Comparison of ENCODE assay signal across 8 cellular contexts in the genomic region with DNA sequence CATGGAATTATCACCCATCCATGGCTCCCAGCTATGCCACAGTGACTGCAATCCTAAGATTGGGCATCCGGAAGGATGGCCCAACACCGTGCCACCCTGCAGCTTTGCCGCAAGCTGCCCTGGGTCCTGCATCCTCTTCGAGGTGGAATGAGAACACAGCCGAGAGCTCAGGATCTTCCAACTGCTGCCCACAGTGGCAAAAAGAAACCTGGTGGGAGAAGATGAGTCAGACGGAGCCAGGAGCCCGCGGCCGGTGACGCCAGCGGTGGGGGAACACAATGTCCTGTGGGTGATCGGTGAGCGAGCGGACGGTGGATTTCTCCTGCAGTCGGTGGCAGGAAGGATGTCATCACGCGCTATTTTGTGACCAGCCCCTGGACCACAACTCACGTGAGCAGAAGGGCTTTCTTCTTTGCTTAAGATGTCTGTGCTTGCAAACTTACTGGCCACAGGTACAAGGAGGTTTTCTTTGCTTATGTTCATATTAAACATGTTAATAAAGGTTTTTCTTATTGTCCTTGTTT. TPM values are rescaled to one million over a fixed set of nuclear protein-coding genes. Genes with fewer than 3 reads are reported as not detected.
DNase-seq lines count a peak whose midpoint lies in the region; ATAC-seq and TF ChIP-seq lines count a peak whose summit lies in the region.

No MANE protein-coding gene starts in this region.

- RAD21 ChIA-PET in HCT116 (lab: Charles Lee; ENCODE audit: low non-redundant PET in 1 of 2, low total read pairs in 2 of 2, uncharacterized antibody in 2 of 2, unreplicated experiment in 2 of 2), result no interaction called here

- ATAC-seq in CD4-positive, alpha-beta T cell (ENCODE audit: poor library complexity), result peak; percentile 6
- ATAC-seq in HCT116, result peak; percentile 10
- peak; percentile 3 to 13 for ATAC-seq in left cardiac atrium
- no peak for ATAC-seq in GM18519 (IDR thresholded peaks at IDR 0.05; ENCODE audit: low FRiP score, unreplicated experiment)

- H3K4me3 Mint-ChIP-seq in CD4-positive, alpha-beta T cell, result peak overlapping the region; percentile 96

- H3K4me3 ChIP-seq in HCT116 (replicated peaks in 1 of 2; ENCODE audit: low read depth in 1 of 2, low read length in 2 of 2), result peak overlapping the region; percentile 52 to 62

- peak; percentile 59 to 82 (median 70) for DNase-seq in CD4-positive, alpha-beta T cell
- DNase-seq in HCT116 (ENCODE audit: low read depth, low spot score) (no peak), SK-MEL-5 (ENCODE audit: low read depth, low spot score) (peak; percentile 61), left cardiac atrium (peak; percentile 90), SK-N-DZ (ENCODE audit: low spot score) (no peak)
- peak; percentile 71 for DNase-seq in activated naive CD4-positive, alpha-beta T cell treated with anti-CD3 and anti-CD28 coated beads, Interleukin-2, amount 50 U/mL, for 16 hours
- DNase-seq in stimulated activated CD4-positive, alpha-beta T cell treated with anti-CD3 and anti-CD28 coated beads, Interleukin-12 subunit alpha, Interleukin-12 subunit beta, amount 100 ng/mL, for 24 hours (ENCODE audit: low read depth in 2 of 2), result peak; percentile 72 to 88

- no peaks in the 10 kb centered on the region for H3K27me3 Mint-ChIP-seq in CD4-positive, alpha-beta T cell

- H3K4me2 ChIP-seq in HCT116 (ENCODE audit: low read length), result peak overlapping the region; percentile 93

- POLR2A ChIA-PET in CD4-positive, alpha-beta T cell (lab: Charles Lee), result interaction anchor here (0.7 to 8.9 kb wide), 25 partner anchors 8 to 1516 kb away, joined by 3 to 157 read pairs (median 5); a partner anchor contains a TSS
- POLR2A ChIA-PET in HCT116 (lab: Charles Lee), result interaction anchor here (0.9 to 2.1 kb wide), 5 partner anchors 9 to 36 kb away, joined by 3 to 10 read pairs (median 4); a partner anchor contains a TSS

- H3K9me2 ChIP-seq in HCT116 (ENCODE audit: insufficient read depth), result no peaks in the 10 kb centered on the region

- H3K36me3 ChIP-seq in HCT116 (ENCODE audit: control insufficient read depth in 1 of 2, insufficient read depth in 2 of 2, low read length in 2 of 2), result no peaks in the 10 kb centered on the region

- peaks cover 86% of the 10 kb centered on the region for H3K4me1 Mint-ChIP-seq in CD4-positive, alpha-beta T cell (ENCODE audit: low read depth)

- in situ Hi-C loops in SK-MEL-5 (cut with HindIII; ENCODE audit: low pct_unique_long_range_greater_than_20kb, low sequenced_read_pairs), result no loop called here

- intact Hi-C loops in CD4-positive, alpha-beta T cell (cut with DNase I, micrococcal nuclease), result loop anchor here in 1 of 2 experiments (5.0 to 10.0 kb wide), 4 partner anchors 40 to 263 kb away; a partner anchor contains a TSS
- intact Hi-C loops in HCT116 (cut with micrococcal nuclease) (loop anchor here (10.0 kb wide), 1 partner anchor 263 kb away; a partner anchor contains a TSS), left cardiac atrium (cut with DNase I) (loop anchor here in 1 of 2 donors (10.0 kb wide), 1 partner anchor 53 kb away; no protein-coding TSS in a partner anchor)

- H3K9me3 ChIP-seq in CD4-positive, alpha-beta T cell (ENCODE audit: control insufficient read depth, low read length), result no peaks in the 10 kb centered on the region
- no peaks in the 10 kb centered on the region for H3K9me3 ChIP-seq in HCT116 (ENCODE audit: control insufficient read depth in 1 of 2, insufficient read depth in 1 of 2, low read depth in 1 of 2, low read length in 2 of 2)

- TF ChIP-seq POLR2A in HCT116 (IDR thresholded peaks at IDR 0.05; ENCODE audit: borderline replicate concordance, extremely low read depth, insufficient read depth, insufficient read length), result no peak

- H4K20me1 ChIP-seq in HCT116 (ENCODE audit: insufficient read depth), result no peaks in the 10 kb centered on the region

- H3K9me3 Mint-ChIP-seq in CD4-positive, alpha-beta T cell, result no peaks in the 10 kb centered on the region

- no peaks in the 10 kb centered on the region for H3K27me3 ChIP-seq in CD4-positive, alpha-beta T cell (ENCODE audit: control insufficient read depth, insufficient read depth, low read length)
- no peaks in the 10 kb centered on the region for H3K27me3 ChIP-seq in HCT116 (ENCODE audit: insufficient read depth, low read length)

- TF ChIP-seq RAD21 in HCT116 (IDR thresholded peaks at IDR 0.05; ENCODE audit: low read depth), result no peak

- H2AFZ ChIP-seq in HCT116 (ENCODE audit: low read depth, low read length, poor library complexity, severe bottlenecking), result peak overlapping the region; percentile 32

- BruUV-seq in HCT116 (replicated peaks; lab: Mats Ljungman, UMichigan), result TSS peak; percentile 63

- TF ChIP-seq CTCF in CD4-positive, alpha-beta T cell (IDR thresholded peaks at IDR 0.05), result no peak
- TF ChIP-seq CTCF in HCT116 (IDR thresholded peaks at IDR 0.05 in 2 of 3, conservative IDR thresholded peaks at IDR 0.05 in 1 of 3; ENCODE audit: borderline replicate concordance in 1 of 3, insufficient read depth in 1 of 3, low read depth in 2 of 3, low read length in 2 of 3), result no peak

- no peaks in the 10 kb centered on the region; the same call in 1 of the 2 replicates for H3K79me2 ChIP-seq in HCT116 (ENCODE audit: insufficient read depth, low read length)

- H3K36me3 Mint-ChIP-seq in CD4-positive, alpha-beta T cell (ENCODE audit: low read depth), result peaks cover 18% of the 10 kb centered on the region

- H3K9ac ChIP-seq in HCT116 (ENCODE audit: low read length), result peak overlapping the region; percentile 69

- peak overlapping the region; percentile 100 for H3K27ac Mint-ChIP-seq in CD4-positive, alpha-beta T cell

- peak overlapping the region; percentile 100 for H3K27ac ChIP-seq in CD4-positive, alpha-beta T cell (ENCODE audit: low read depth, low read length)
- H3K27ac ChIP-seq in HCT116 (ENCODE audit: low read depth, low read length), result peak overlapping the region; percentile 89

- H3K4me1 ChIP-seq in HCT116 (ENCODE audit: control insufficient read depth in 1 of 2, insufficient read depth in 2 of 2, low read length in 2 of 2), result peaks cover 35 to 62% of the 10 kb centered on the region in 2 experiments

- CTCF ChIA-PET in CD4-positive, alpha-beta T cell (lab: Charles Lee), result interaction anchor here (2.0 to 2.2 kb wide), 3 partner anchors 24 to 91 kb away, joined by 6 to 8 read pairs (median 7); no protein-coding TSS in a partner anchor
- CTCF ChIA-PET in HCT116 (lab: Charles Lee), result interaction anchor here (1.5 to 1.6 kb wide), 2 partner anchors 33 to 36 kb away, joined by 3 to 4 read pairs; a partner anchor contains a TSS

TF ChIP-seq in HCT116, 20 proteins besides CTCF, POLR2A, EP300 and RAD21 (continues in another document):
- TF ChIP-seq, protein P1, sequence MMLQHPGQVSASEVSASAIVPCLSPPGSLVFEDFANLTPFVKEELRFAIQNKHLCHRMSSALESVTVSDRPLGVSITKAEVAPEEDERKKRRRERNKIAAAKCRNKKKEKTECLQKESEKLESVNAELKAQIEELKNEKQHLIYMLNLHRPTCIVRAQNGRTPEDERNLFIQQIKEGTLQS (IDR thresholded peaks at IDR 0.05), result no peak
- TF ChIP-seq, protein P2, sequence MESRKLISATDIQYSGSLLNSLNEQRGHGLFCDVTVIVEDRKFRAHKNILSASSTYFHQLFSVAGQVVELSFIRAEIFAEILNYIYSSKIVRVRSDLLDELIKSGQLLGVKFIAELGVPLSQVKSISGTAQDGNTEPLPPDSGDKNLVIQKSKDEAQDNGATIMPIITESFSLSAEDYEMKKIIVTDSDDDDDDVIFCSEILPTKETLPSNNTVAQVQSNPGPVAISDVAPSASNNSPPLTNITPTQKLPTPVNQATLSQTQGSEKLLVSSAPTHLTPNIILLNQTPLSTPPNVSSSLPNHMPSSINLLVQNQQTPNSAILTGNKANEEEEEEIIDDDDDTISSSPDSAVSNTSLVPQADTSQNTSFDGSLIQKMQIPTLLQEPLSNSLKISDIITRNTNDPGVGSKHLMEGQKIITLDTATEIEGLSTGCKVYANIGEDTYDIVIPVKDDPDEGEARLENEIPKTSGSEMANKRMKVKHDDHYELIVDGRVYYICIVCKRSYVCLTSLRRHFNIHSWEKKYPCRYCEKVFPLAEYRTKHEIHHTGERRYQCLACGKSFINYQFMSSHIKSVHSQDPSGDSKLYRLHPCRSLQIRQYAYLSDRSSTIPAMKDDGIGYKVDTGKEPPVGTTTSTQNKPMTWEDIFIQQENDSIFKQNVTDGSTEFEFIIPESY (IDR thresholded peaks at IDR 0.05; ENCODE audit: extremely low read depth, insufficient replicate concordance, low read length), result peak; percentile 62
- TF ChIP-seq SRF (IDR thresholded peaks at IDR 0.05; ENCODE audit: low read depth), result no peak
- no peak for TF ChIP-seq EGR1 (IDR thresholded peaks at IDR 0.05; ENCODE audit: low read depth)
- TF ChIP-seq POLR2AphosphoS5 (IDR thresholded peaks at IDR 0.05; ENCODE audit: low read depth, low read length), result no peak; the same call in 1 of the 2 replicates

RNA-seq across cellular contexts. Expression of a gene that starts 20.1 kb away (rescaled TPM):
- 100 to 1,000 TPM; 225 to 234 TPM for total RNA-seq in CD4-positive, alpha-beta T cell
- total RNA-seq in HCT116 (2021; ENCODE audit: unreplicated experiment) (0.61 TPM), left cardiac atrium (1 to 10 TPM in 1 of 2 donors, under 1 TPM in 1; 0.60 to 1.8 TPM)
- 0.08 and 0.39 TPM in 2 replicates for polyA plus RNA-seq in HCT116 (2012)
- not detected in 2 replicates for total RNA-seq in SK-MEL-5 (2014; rRNA removed; shearing (Covaris generic))
- polyA plus RNA-seq in SK-MEL-5 (2015; cell fraction: cytosol; rRNA removed), result 0.30 TPM in 1 of 2 replicates, not detected in the other
- not detected in 2 replicates for polyA plus RNA-seq in SK-MEL-5 (2015; cell fraction: nucleus; rRNA removed)
- 3.3 and 3.8 TPM in 2 replicates for polyA plus RNA-seq in SK-N-DZ (2014; cell fraction: cytosol; rRNA removed)
- polyA plus RNA-seq in SK-N-DZ (2014; cell fraction: nucleus; rRNA removed), result 0.87 and 1.7 TPM in 2 replicates

RNA-seq across cellular contexts. Expression of a gene that starts 23.8 kb away (rescaled TPM):
- 100 to 1,000 TPM; 277 to 286 TPM for total RNA-seq in CD4-positive, alpha-beta T cell
- total RNA-seq in HCT116 (2021; ENCODE audit: unreplicated experiment) (176 TPM), left cardiac atrium (10 to 100 TPM; 63.6 to 88.2 TPM)
- polyA plus RNA-seq in HCT116 (2012), result 184 and 197 TPM in 2 replicates
- 18.0 and 23.6 TPM in 2 replicates for total RNA-seq in SK-MEL-5 (2014; rRNA removed; shearing (Covaris generic))
- 106 and 112 TPM in 2 replicates for polyA plus RNA-seq in SK-MEL-5 (2015; cell fraction: cytosol; rRNA removed)
- 294 and 374 TPM in 2 replicates for polyA plus RNA-seq in SK-MEL-5 (2015; cell fraction: nucleus; rRNA removed)
- 25.1 and 31.2 TPM in 2 replicates for polyA plus RNA-seq in SK-N-DZ (2014; cell fraction: cytosol; rRNA removed)
- 49.5 and 120 TPM in 2 replicates for polyA plus RNA-seq in SK-N-DZ (2014; cell fraction: nucleus; rRNA removed)

RNA-seq across cellular contexts. Expression of a gene that starts 36.2 kb away (rescaled TPM):
- 1 to 10 TPM; 2.1 to 3.1 TPM for total RNA-seq in CD4-positive, alpha-beta T cell
- total RNA-seq in HCT116 (2021; ENCODE audit: unreplicated experiment) (6.8 TPM), left cardiac atrium (10 to 100 TPM in 1 of 2 donors, 1 to 10 TPM in 1; 6.6 to 12.6 TPM)
- 6.8 and 8.8 TPM in 2 replicates for polyA plus RNA-seq in HCT116 (2012)
- 0.37 and 0.50 TPM in 2 replicates for total RNA-seq in SK-MEL-5 (2014; rRNA removed; shearing (Covaris generic))
- 1.3 and 4.5 TPM in 2 replicates for polyA plus RNA-seq in SK-MEL-5 (2015; cell fraction: cytosol; rRNA removed)
- polyA plus RNA-seq in SK-MEL-5 (2015; cell fraction: nucleus; rRNA removed), result 1.4 TPM in 1 of 2 replicates, not detected in the other
- polyA plus RNA-seq in SK-N-DZ (2014; cell fraction: cytosol; rRNA removed), result 2.1 and 3.1 TPM in 2 replicates
- polyA plus RNA-seq in SK-N-DZ (2014; cell fraction: nucleus; rRNA removed), result 0.11 and 2.3 TPM in 2 replicates

Comparison
In these comparisons a context has a peak if more than half of its experiments do, and no peak if none do; other contexts are left out.
1. DNase-seq: peak in CD4-positive, alpha-beta T cell (10 of 10), SK-MEL-5 (single experiment), activated naive CD4-positive, alpha-beta T cell treated with anti-CD3 and anti-CD28 coated beads, Interleukin-2, amount 50 U/mL, for 16 hours (single experiment), left cardiac atrium (single experiment) and stimulated activated CD4-positive, alpha-beta T cell treated with anti-CD3 and anti-CD28 coated beads, Interleukin-12 subunit alpha, Interleukin-12 subunit beta, amount 100 ng/mL, for 24 hours (2 of 2); none in HCT116 (single experiment) and SK-N-DZ (single experiment).
2. RNA of a gene that starts 20.1 kb away (total RNA-seq): 225 to 234 TPM in CD4-positive, alpha-beta T cell; 0.60 to 1.8 TPM in left cardiac atrium, 0.61 TPM in HCT116 (single experiment) and not detected in SK-MEL-5; every median in the first group is over 10 times any median in the second.